In genomic region chr2:46632349-46632748, GRCh38 we compare ENCODE assay signal across 8 cellular contexts. TPM values are rescaled to one million over a fixed set of nuclear protein-coding genes. Genes with fewer than 3 reads are reported as not detected.
DNase-seq lines count a peak whose midpoint lies in the region; ATAC-seq and TF ChIP-seq lines count a peak whose summit lies in the region.

No MANE protein-coding gene starts in this region.

- peak; percentile 67 for ATAC-seq in Right ventricle myocardium superior (ENCODE audit: poor library complexity)
- no peak for ATAC-seq in Right ventricle myocardium inferior

- peaks cover 2% of the 10 kb centered on the region for H3K36me3 Mint-ChIP-seq in activated naive CD8-positive, alpha-beta T cell treated with anti-CD3 and anti-CD28 coated beads for 36 hours

- peak; percentile 66 for TF ChIP-seq CTCF in choroid plexus epithelial cell (conservative IDR thresholded peaks at IDR 0.05; ENCODE audit: low read depth, low read length)

- peaks cover 11% of the 10 kb centered on the region for H3K4me1 Mint-ChIP-seq in activated naive CD8-positive, alpha-beta T cell treated with anti-CD3 and anti-CD28 coated beads for 36 hours

- no peak for DNase-seq in Right ventricle myocardium superior
- no peak for DNase-seq in Right ventricle myocardium inferior (ENCODE audit: missing footprints)
- peak; percentile 68 for DNase-seq in NCI-H2196 (lab: John Stamatoyannopoulos, UW; ENCODE audit: unreplicated experiment)
- DNase-seq in choroid plexus epithelial cell (ENCODE audit: low read depth), result peak; percentile 79
- DNase-seq in middle frontal gyrus (ENCODE audit: extremely low spot score, low spot score), result peak; percentile 29
- no peak for DNase-seq in cerebellar nuclear complex (lab: John Stamatoyannopoulos, UW)
- DNase-seq in activated CD8-positive, alpha-beta memory T cell treated with anti-CD3 and anti-CD28 coated beads, Interleukin-2, amount 50 U/mL, for 4 hours, result no peak
- no peak for DNase-seq in activated naive CD8-positive, alpha-beta T cell treated with anti-CD3 and anti-CD28 coated beads for 36 hours

- no peak overlapping the region for H3K4me3 ChIP-seq in choroid plexus epithelial cell (ENCODE audit: low read depth, low read length)

- no peaks in the 10 kb centered on the region for H3K9me3 Mint-ChIP-seq in activated naive CD8-positive, alpha-beta T cell treated with anti-CD3 and anti-CD28 coated beads for 36 hours

- intact Hi-C loops in Right ventricle myocardium superior (cut with DNase I), result loop anchor here (5.0 to 10.0 kb wide), 2 partner anchors 255 to 692 kb away; no protein-coding TSS in a partner anchor
- intact Hi-C loops in Right ventricle myocardium inferior (cut with DNase I), result no loop called here

- no peak overlapping the region for H3K4me3 Mint-ChIP-seq in activated naive CD8-positive, alpha-beta T cell treated with anti-CD3 and anti-CD28 coated beads for 36 hours

- H3K27me3 Mint-ChIP-seq in activated naive CD8-positive, alpha-beta T cell treated with anti-CD3 and anti-CD28 coated beads for 36 hours, result no peaks in the 10 kb centered on the region

- no peak overlapping the region for H3K27ac Mint-ChIP-seq in activated naive CD8-positive, alpha-beta T cell treated with anti-CD3 and anti-CD28 coated beads for 36 hours

RNA-seq across cellular contexts. Expression of gene CRIPT, which starts 15.3 kb away (rescaled TPM):
- total RNA-seq in Right ventricle myocardium superior, result 19.1 TPM
- total RNA-seq in Right ventricle myocardium inferior, result 19.8 TPM
- 1 to 10 TPM; 7.7 to 8.1 TPM for total RNA-seq in activated naive CD8-positive, alpha-beta T cell treated with anti-CD3 and anti-CD28 coated beads for 36 hours

RNA-seq across cellular contexts. Expression of gene PIGF, which starts 15.5 kb away (rescaled TPM):
- total RNA-seq in Right ventricle myocardium superior (8.9 TPM), Right ventricle myocardium inferior (10.5 TPM)
- 10 to 100 TPM; 20.9 TPM for total RNA-seq in activated naive CD8-positive, alpha-beta T cell treated with anti-CD3 and anti-CD28 coated beads for 36 hours

Comparison
In these comparisons a context has a peak if more than half of its experiments do, and no peak if none do; other contexts are left out.
1. DNase-seq: peak in NCI-H2196 (single experiment), choroid plexus epithelial cell (single experiment) and middle frontal gyrus (single experiment); none in Right ventricle myocardium superior (single experiment), Right ventricle myocardium inferior (single experiment), cerebellar nuclear complex (0 of 2), activated CD8-positive, alpha-beta memory T cell treated with anti-CD3 and anti-CD28 coated beads, Interleukin-2, amount 50 U/mL, for 4 hours (single experiment) and activated naive CD8-positive, alpha-beta T cell treated with anti-CD3 and anti-CD28 coated beads for 36 hours (single experiment).